ENCODE assay signal across 20 cellular contexts in genomic region chr2:31188141-31188540, GRCh38. TPM values are rescaled to one million over a fixed set of nuclear protein-coding genes. Genes with fewer than 3 reads are reported as not detected.
DNase-seq lines count a peak whose midpoint lies in the region; ATAC-seq and TF ChIP-seq lines count a peak whose summit lies in the region.
"Had no signal": no experiment of that assay in that cellular context is flagged by ENCODE, and none has a peak within 500 bp of the region (broad histone marks: within the 10 kb centered on the region; RNA-seq: fewer than 3 reads in every experiment).

No MANE protein-coding gene starts in this region.

- no peak overlapping the region for H3K4me3 Mint-ChIP-seq in T-helper 17 cell
- H3K4me3 Mint-ChIP-seq: CD8-positive, alpha-beta T cell; HFFc6 had no signal

- no peaks in the 10 kb centered on the region for H3K4me1 ChIP-seq in aorta (ENCODE audit: control insufficient read depth in 1 of 2, insufficient read depth in 2 of 2, low read length in 2 of 2)
- H3K4me1 ChIP-seq: BLaER1 had no signal

- WGBS in aorta, 2 donors = 55 to 71% methylated on average over 5 of the region's 5 CpGs

- peaks cover 24% of the 10 kb centered on the region for H3K27me3 Mint-ChIP-seq in T-helper 17 cell

- intact Hi-C loops in aorta (cut with DNase I) = no loop called here

- H3K27ac Mint-ChIP-seq in T-helper 17 cell = peak overlapping the region; percentile 45
- H3K27ac Mint-ChIP-seq: CD8-positive, alpha-beta T cell; HFFc6 had no signal

- H3K4me3 ChIP-seq in aorta (ENCODE audit: low read length in 2 of 2) = no peak overlapping the region
- H3K4me3 ChIP-seq: BLaER1, GM12878, GM23248 had no signal

- no peaks in the 10 kb centered on the region for H3K27me3 ChIP-seq in aorta (ENCODE audit: control insufficient read depth in 1 of 2, insufficient read depth in 2 of 2, low read length in 1 of 2)
- H3K27me3 ChIP-seq: BLaER1 had no signal

- H3K36me3 ChIP-seq in aorta (ENCODE audit: control insufficient read depth in 1 of 2, insufficient read depth in 2 of 2, low read length in 1 of 2) = no peaks in the 10 kb centered on the region
- H3K36me3 ChIP-seq: BLaER1 had no signal

- H3K9me3 ChIP-seq in T-helper 17 cell (ENCODE audit: control insufficient read depth, low read length, poor library complexity, severe bottlenecking) (no peaks in the 10 kb centered on the region), aorta (ENCODE audit: control insufficient read depth, low read length) (no peaks in the 10 kb centered on the region)

- no peak for TF ChIP-seq CTCF in C4-2B (conservative IDR thresholded peaks at IDR 0.05)

- peaks cover 8% of the 10 kb centered on the region for H3K36me3 Mint-ChIP-seq in T-helper 17 cell (ENCODE audit: low read depth)

- ATAC-seq in T-helper 17 cell (no peak), esophagus mucosa (no peak), aorta (ENCODE audit: low FRiP score) (no peak)
- ATAC-seq: CD8-positive, alpha-beta T cell; GM12878; HCT116 had no signal

- DNase-seq in T-helper 17 cell = no peak
- DNase-seq in ecto neural progenitor cell (ENCODE audit: low spot score) = peak; percentile 9
- DNase-seq in iPS-NIHi11 (ENCODE audit: low spot score) = peak; percentile 23
- no peak for DNase-seq in nucleus accumbens (lab: John Stamatoyannopoulos, UW)
- DNase-seq in aorta = no peak
- no peak for DNase-seq in NCI-H526 treated with DMSO at 0.1 percent for 48 hours (lab: John Stamatoyannopoulos, UW)
- DNase-seq: 8988T; Calu3; CD8-positive, alpha-beta T cell; DMS79 treated with DMSO at 0.1 percent for 48 hours; GF-D8; GM23248; H7; HFFc6; IMR-90 had no signal

- no peaks in the 10 kb centered on the region for H3K4me1 Mint-ChIP-seq in T-helper 17 cell

- H3K27ac ChIP-seq in C4-2B (peak overlapping the region; percentile 83), aorta (ENCODE audit: low read depth in 1 of 2, low read length in 2 of 2) (no peak overlapping the region)
- H3K27ac ChIP-seq: BLaER1, GM23248 had no signal

RNA-seq across cellular contexts. Expression of gene CAPN14, which starts 29.2 kb away (rescaled TPM):
- total RNA-seq in T-helper 17 cell (under 1 TPM; 0.18 to 0.65 TPM), esophagus mucosa (191 TPM), aorta (under 1 TPM; 0.21 to 0.29 TPM)
- under 1 TPM in 1 of 2 donors, not detected in 1; 0.18 TPM for polyA plus RNA-seq in aorta
- polyA plus RNA-seq: GM23248 had no signal

RNA-seq across cellular contexts. Expression of gene EHD3, which starts 45.8 kb away (rescaled TPM):
- 10 to 100 TPM in 1 of 2 donors, 1 to 10 TPM in 1; 3.9 to 23.5 TPM for total RNA-seq in T-helper 17 cell
- 43.4 TPM for total RNA-seq in esophagus mucosa
- 10 to 100 TPM; 19.8 to 28.8 TPM for total RNA-seq in aorta
- 10 to 100 TPM; 14.0 to 16.4 TPM for polyA plus RNA-seq in aorta

RNA-seq across cellular contexts. Expression of gene GALNT14, which starts 49.9 kb away (rescaled TPM):
- total RNA-seq in T-helper 17 cell (not detected), esophagus mucosa (26.7 TPM), aorta (1 to 10 TPM; 1.2 to 1.7 TPM)
- under 1 TPM in 1 of 2 donors, not detected in 1; 0.74 TPM for polyA plus RNA-seq in aorta
- total RNA-seq: CD8-positive, alpha-beta T cell had no signal

Comparison
In these comparisons a context has a peak if more than half of its experiments do, and no peak if none do; other contexts are left out.
1. DNase-seq: peak in ecto neural progenitor cell (single experiment) and iPS-NIHi11 (single experiment); none in T-helper 17 cell (0 of 3), nucleus accumbens (0 of 56), aorta (0 of 2) and NCI-H526 treated with DMSO at 0.1 percent for 48 hours (single experiment).
2. RNA of gene CAPN14, which starts 29.2 kb away (total RNA-seq): 191 TPM in esophagus mucosa (single experiment); 0.18 to 0.65 TPM in T-helper 17 cell and 0.21 to 0.29 TPM in aorta; every median in the first group is over 100 times any median in the second.
3. RNA of gene GALNT14, which starts 49.9 kb away (total RNA-seq): 26.7 TPM in esophagus mucosa (single experiment); 1.2 to 1.7 TPM in aorta and not detected in T-helper 17 cell; every median in the first group is over 10 times any median in the second.